Comparison of ENCODE assay signal across 8 cellular contexts in genomic region chr11:55707029-55707428, GRCh38. TPM values are rescaled to one million over a fixed set of nuclear protein-coding genes. Genes with fewer than 3 reads are reported as not detected.
DNase-seq lines count a peak whose midpoint lies in the region; ATAC-seq, FAIRE-seq and TF ChIP-seq lines count a peak whose summit lies in the region.

No MANE protein-coding gene starts in this region.

- CTCF ChIA-PET in CD4-positive, alpha-beta T cell (lab: Charles Lee): no interaction called here

- H3K9me3 ChIP-seq in aorta (ENCODE audit: control insufficient read depth, low read length): no peaks in the 10 kb centered on the region
- H3K9me3 ChIP-seq in CD4-positive, alpha-beta T cell (ENCODE audit: control insufficient read depth, low read length): no peaks in the 10 kb centered on the region

- no peak overlapping the region for H3K27ac ChIP-seq in aorta (ENCODE audit: low read depth in 1 of 2, low read length in 2 of 2)
- no peak overlapping the region for H3K27ac ChIP-seq in CD4-positive, alpha-beta T cell (ENCODE audit: low read depth, low read length)

- H3K9me3 Mint-ChIP-seq in CD4-positive, alpha-beta T cell: peaks cover 19% of the 10 kb centered on the region

- H3K27me3 ChIP-seq in aorta (ENCODE audit: control insufficient read depth in 1 of 2, insufficient read depth in 2 of 2, low read length in 1 of 2): no peaks in the 10 kb centered on the region
- H3K27me3 ChIP-seq in CD4-positive, alpha-beta T cell (ENCODE audit: control insufficient read depth, insufficient read depth, low read length): no peaks in the 10 kb centered on the region

- FAIRE-seq in TTC549 (lab: Jason Lieb, UNC): peak; percentile 93

- POLR2A ChIA-PET in CD4-positive, alpha-beta T cell (lab: Charles Lee): no interaction called here

- H3K27ac Mint-ChIP-seq in CD4-positive, alpha-beta T cell: no peak overlapping the region

- no peaks in the 10 kb centered on the region for H3K36me3 ChIP-seq in aorta (ENCODE audit: control insufficient read depth in 1 of 2, insufficient read depth in 2 of 2, low read length in 1 of 2)

- H3K4me3 ChIP-seq in aorta (ENCODE audit: low read length in 2 of 2): no peak overlapping the region

- intact Hi-C loops in aorta (cut with DNase I): no loop called here
- intact Hi-C loops in CD4-positive, alpha-beta T cell (cut with DNase I, micrococcal nuclease): no loop called here

- DNase-seq in NCI-H2196 (lab: John Stamatoyannopoulos, UW; ENCODE audit: unreplicated experiment): peak; percentile 31
- no peak for DNase-seq in NCI-H2196 treated with DMSO at 0.1 percent for 48 hours (lab: John Stamatoyannopoulos, UW; ENCODE audit: unreplicated experiment)
- DNase-seq in KG1 (lab: John Stamatoyannopoulos, UW): peak; percentile 57
- DNase-seq in kidney glomerular epithelial cell (lab: John Stamatoyannopoulos, UW): peak; percentile 52
- no peak for DNase-seq in aorta
- DNase-seq in CD4-positive, alpha-beta T cell: no peak

- no peaks in the 10 kb centered on the region for H3K4me1 Mint-ChIP-seq in CD4-positive, alpha-beta T cell (ENCODE audit: low read depth)

- no peaks in the 10 kb centered on the region for H3K36me3 Mint-ChIP-seq in CD4-positive, alpha-beta T cell (ENCODE audit: low read depth)

- no peaks in the 10 kb centered on the region for H3K4me1 ChIP-seq in aorta (ENCODE audit: control insufficient read depth in 1 of 2, insufficient read depth in 2 of 2, low read length in 2 of 2)

- H3K4me3 Mint-ChIP-seq in CD4-positive, alpha-beta T cell: no peak overlapping the region

- TF ChIP-seq CTCF in CD4-positive, alpha-beta T cell (IDR thresholded peaks at IDR 0.05): no peak

- ATAC-seq in aorta (ENCODE audit: low FRiP score) (no peak), HG02840 (IDR thresholded peaks at IDR 0.05; ENCODE audit: low FRiP score, unreplicated experiment) (no peak)
- ATAC-seq in CD4-positive, alpha-beta T cell (ENCODE audit: poor library complexity): no peak

- H3K27me3 Mint-ChIP-seq in CD4-positive, alpha-beta T cell: no peaks in the 10 kb centered on the region

RNA-seq across cellular contexts. Expression of gene OR4C6, which starts 45.0 kb away (rescaled TPM):
- not detected for total RNA-seq in aorta
- not detected for polyA plus RNA-seq in aorta
- not detected for total RNA-seq in CD4-positive, alpha-beta T cell

RNA-seq across cellular contexts. Expression of gene OR4S2, which starts 58.9 kb away (rescaled TPM):
- total RNA-seq in aorta: not detected
- 1 to 10 TPM in 1 of 2 donors, not detected in 1; 2.0 TPM for polyA plus RNA-seq in aorta
- total RNA-seq in CD4-positive, alpha-beta T cell: not detected

Comparison
In these comparisons a context has a peak if more than half of its experiments do, and no peak if none do; other contexts are left out.
1. DNase-seq: peak in NCI-H2196 (single experiment), KG1 (single experiment) and kidney glomerular epithelial cell (single experiment); none in NCI-H2196 treated with DMSO at 0.1 percent for 48 hours (single experiment), aorta (0 of 2) and CD4-positive, alpha-beta T cell (0 of 10).